ENCODE assay signal across 10 cellular contexts in the genomic region with DNA sequence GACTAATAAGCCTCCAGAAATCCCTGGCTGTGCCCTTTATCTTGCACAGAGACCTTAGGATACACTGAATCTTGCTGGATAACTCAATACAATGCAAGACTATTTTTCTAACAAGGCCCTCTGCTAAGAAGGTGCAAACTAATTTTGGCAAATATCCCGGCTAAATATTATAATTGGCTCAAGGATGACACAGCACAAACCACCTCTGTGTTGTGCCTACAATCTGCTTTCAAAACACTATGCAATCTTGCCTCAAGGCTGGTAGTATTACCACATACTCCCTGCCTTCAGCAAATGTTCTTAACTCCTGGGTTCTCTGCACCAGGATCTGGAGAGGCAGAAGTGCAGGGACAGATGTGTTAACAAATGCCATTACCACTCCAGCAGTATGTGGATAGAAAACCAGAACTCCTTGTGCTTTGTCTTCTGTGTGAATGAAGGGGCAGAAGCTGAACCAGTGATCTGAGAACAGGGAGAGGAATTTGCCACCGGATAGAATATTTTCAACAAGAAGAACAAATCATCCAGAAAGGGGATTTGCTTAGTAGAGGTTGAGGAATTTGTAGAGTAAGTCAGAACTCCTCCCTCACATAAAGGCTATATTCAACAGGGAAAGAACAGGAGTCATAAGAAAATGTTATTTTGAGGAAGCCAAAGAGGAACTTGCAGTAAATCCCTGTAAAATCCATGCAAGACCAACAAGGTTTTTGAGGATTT.
A peak's percentile ranks its signal among the peaks of the same experiment; 100 is the strongest.
DNase-seq lines count a peak whose midpoint lies in the region; ATAC-seq and TF ChIP-seq lines count a peak whose summit lies in the region.
"Had no signal": no experiment of that assay in that cellular context is flagged by ENCODE, and none has a peak within 500 bp of the region (broad histone marks: within the 10 kb centered on the region; RNA-seq: fewer than 3 reads in every experiment).

No MANE protein-coding gene starts in this region.

- DNase-seq in ELR (ENCODE audit: low read depth) (peak; percentile 20), SJSA1 (ENCODE audit: low read depth in 1 of 2, low spot score in 2 of 2) (peak in 1 of 2 experiments; percentile 24), foreskin fibroblast (peak; percentile 48 to 79), pulmonary artery endothelial cell (ENCODE audit: low read depth, low spot score) (peak; percentile 36), middle frontal gyrus (ENCODE audit: extremely low spot score, low spot score) (no peak)
- no peak for DNase-seq in activated CD4-positive, alpha-beta T cell treated with anti-CD3 and anti-CD28 coated beads, Interleukin-2, amount 50 U/mL, for 48 hours
- no peak for DNase-seq in CD4-positive, alpha-beta T cell
- DNase-seq: activated CD4-positive, alpha-beta T cell treated with anti-CD3 and anti-CD28 coated beads, Interleukin-2, amount 10 ng/mL, durations not matched to agents 24 days and 14 days; hippocampal formation had no signal

- H3K27me3 ChIP-seq in SJSA1 (replicated peaks): no peaks in the 10 kb centered on the region
- H3K27me3 ChIP-seq in CD4-positive, alpha-beta T cell (ENCODE audit: control insufficient read depth, insufficient read depth, low read length): no peaks in the 10 kb centered on the region

- H3K4me3 ChIP-seq in SJSA1 (no peak overlapping the region), foreskin fibroblast (ENCODE audit: low read depth in 1 of 2, low read length in 2 of 2) (no peak overlapping the region)

- no peaks in the 10 kb centered on the region for H3K9me3 Mint-ChIP-seq in CD4-positive, alpha-beta T cell
- H3K9me3 Mint-ChIP-seq: activated CD4-positive, alpha-beta T cell treated with anti-CD3 and anti-CD28 coated beads, Interleukin-2, amount 10 ng/mL, durations not matched to agents 24 days and 14 days had no signal

- no peak overlapping the region for H3K4me3 Mint-ChIP-seq in CD4-positive, alpha-beta T cell
- H3K4me3 Mint-ChIP-seq: activated CD4-positive, alpha-beta T cell treated with anti-CD3 and anti-CD28 coated beads, Interleukin-2, amount 10 ng/mL, durations not matched to agents 24 days and 14 days had no signal

- no peak for ATAC-seq in activated CD4-positive, CD25-positive, alpha-beta regulatory T cell treated with anti-CD3 and anti-CD28 coated beads, Interleukin-2, amount 50 U/mL, for 24 hours
- ATAC-seq in CD4-positive, alpha-beta T cell (ENCODE audit: poor library complexity): no peak

- intact Hi-C loops in CD4-positive, alpha-beta T cell (cut with DNase I, micrococcal nuclease): loop anchor here in 1 of 2 experiments (10.0 kb wide), 1 partner anchor 628 kb away; no protein-coding TSS in a partner anchor

- peaks cover 34% of the 10 kb centered on the region for H3K36me3 Mint-ChIP-seq in CD4-positive, alpha-beta T cell (ENCODE audit: low read depth)

- POLR2A ChIA-PET in CD4-positive, alpha-beta T cell (lab: Charles Lee): no interaction called here

- no peak overlapping the region for H3K27ac Mint-ChIP-seq in CD4-positive, alpha-beta T cell
- H3K27ac Mint-ChIP-seq: activated CD4-positive, alpha-beta T cell treated with anti-CD3 and anti-CD28 coated beads, Interleukin-2, amount 10 ng/mL, durations not matched to agents 24 days and 14 days had no signal

- H3K4me1 Mint-ChIP-seq in CD4-positive, alpha-beta T cell (ENCODE audit: low read depth): no peaks in the 10 kb centered on the region
- H3K4me1 Mint-ChIP-seq: activated CD4-positive, alpha-beta T cell treated with anti-CD3 and anti-CD28 coated beads, Interleukin-2, amount 10 ng/mL, durations not matched to agents 24 days and 14 days had no signal

- no peak for TF ChIP-seq CTCF in foreskin fibroblast (IDR thresholded peaks at IDR 0.05; ENCODE audit: low read depth, low read length)
- TF ChIP-seq CTCF in CD4-positive, alpha-beta T cell (IDR thresholded peaks at IDR 0.05): no peak

- H3K27ac ChIP-seq in SJSA1: peak overlapping the region; percentile 39
- no peak overlapping the region for H3K27ac ChIP-seq in CD4-positive, alpha-beta T cell (ENCODE audit: low read depth, low read length)

- H3K36me3 ChIP-seq in SJSA1: peaks cover 56% of the 10 kb centered on the region

- CTCF ChIA-PET in CD4-positive, alpha-beta T cell (lab: Charles Lee): no interaction called here

- no peaks in the 10 kb centered on the region for H3K9me3 ChIP-seq in SJSA1 (replicated peaks)
- no peaks in the 10 kb centered on the region for H3K9me3 ChIP-seq in CD4-positive, alpha-beta T cell (ENCODE audit: control insufficient read depth, low read length)

- H3K4me1 ChIP-seq in SJSA1 (replicated peaks): peaks cover 38% of the 10 kb centered on the region

- H3K27me3 Mint-ChIP-seq in CD4-positive, alpha-beta T cell: no peaks in the 10 kb centered on the region
- H3K27me3 Mint-ChIP-seq: activated CD4-positive, alpha-beta T cell treated with anti-CD3 and anti-CD28 coated beads, Interleukin-2, amount 10 ng/mL, durations not matched to agents 24 days and 14 days had no signal

Comparison
In these comparisons a context has a peak if more than half of its experiments do, and no peak if none do; other contexts are left out.
1. DNase-seq: peak in ELR (single experiment), foreskin fibroblast (2 of 2) and pulmonary artery endothelial cell (single experiment); none in activated CD4-positive, alpha-beta T cell treated with anti-CD3 and anti-CD28 coated beads, Interleukin-2, amount 50 U/mL, for 48 hours (0 of 2), middle frontal gyrus (single experiment) and CD4-positive, alpha-beta T cell (0 of 10).